In the genomic region with DNA sequence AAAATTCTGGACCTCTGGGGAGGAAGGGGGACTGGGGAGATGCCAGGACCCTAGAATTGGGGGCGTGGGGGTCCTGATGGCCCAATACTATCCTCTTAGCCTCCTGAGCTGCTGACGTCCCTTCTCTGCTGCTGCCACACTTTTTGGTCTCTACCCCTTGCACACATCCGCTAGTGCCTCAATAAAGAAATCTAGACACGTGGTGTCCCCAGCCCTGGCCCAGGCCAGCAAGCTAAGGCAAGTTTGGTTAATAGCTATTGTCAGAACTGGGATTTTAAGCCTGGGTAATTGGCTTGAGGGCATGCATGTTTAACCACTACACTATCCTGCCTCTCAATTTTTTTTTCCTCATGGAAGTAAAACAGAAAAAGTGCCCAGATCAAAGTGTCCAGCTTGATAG, we compare ENCODE assay signal across 8 cellular contexts. TPM values are rescaled to one million over a fixed set of nuclear protein-coding genes. Genes with fewer than 3 reads are reported as not detected.
DNase-seq lines count a peak whose midpoint lies in the region; ATAC-seq and TF ChIP-seq lines count a peak whose summit lies in the region.

No MANE protein-coding gene starts in this region.

- CTCF ChIA-PET in Caco-2 (lab: Charles Lee): no interaction called here

- H3K27ac Mint-ChIP-seq in Caco-2 (ENCODE audit: unreplicated experiment): no peak overlapping the region

- H3K36me3 ChIP-seq in Caco-2 (ENCODE audit: control insufficient read depth, insufficient read depth, low read length): no peaks in the 10 kb centered on the region

- H3K36me3 Mint-ChIP-seq in Caco-2 (ENCODE audit: insufficient read depth, unreplicated experiment): no peaks in the 10 kb centered on the region

- H3K4me3 ChIP-seq in dorsolateral prefrontal cortex: peak overlapping the region in 52 of 59 donors; percentile 3 to 64 (median 45)
- H3K4me3 ChIP-seq in Caco-2 (ENCODE audit: low read depth, low read length): no peak overlapping the region

- H3K27me3 ChIP-seq in dorsolateral prefrontal cortex: no peaks in the 10 kb centered on the region
- H3K27me3 ChIP-seq in Caco-2 (replicated peaks; ENCODE audit: control insufficient read depth, insufficient read depth, low read length): no peaks in the 10 kb centered on the region; the same call in 1 of the 2 replicates

- POLR2A ChIA-PET in Caco-2 (lab: Charles Lee): no interaction called here

- H3K4me1 ChIP-seq in Caco-2: no peaks in the 10 kb centered on the region

- peak overlapping the region in 33 of 59 donors; percentile 3 to 77 (median 61) for H3K27ac ChIP-seq in dorsolateral prefrontal cortex

- peak; percentile 43 for ATAC-seq in GM19035 (IDR thresholded peaks at IDR 0.05; ENCODE audit: unreplicated experiment)

- no peak for DNase-seq in dorsolateral prefrontal cortex
- DNase-seq in stimulated activated CD4-positive, alpha-beta T cell treated with anti-CD3 and anti-CD28 coated beads, Interleukin-1b, Interleukin-23, amount 100 ng/mL, for 4 hours (ENCODE audit: low read depth in 2 of 2): peak; percentile 15 to 36
- no peak for DNase-seq in Caco-2
- DNase-seq in mesenteric fat pad (ENCODE audit: low spot score): no peak
- no peak for DNase-seq in SIG-M5 (lab: John Stamatoyannopoulos, UW)
- DNase-seq in putamen (ENCODE audit: low spot score): no peak

- no peaks in the 10 kb centered on the region for H3K4me1 Mint-ChIP-seq in Caco-2 (ENCODE audit: low read depth, unreplicated experiment)

- peaks cover 4% of the 10 kb centered on the region for H3K9me3 ChIP-seq in Caco-2

- intact Hi-C loops in dorsolateral prefrontal cortex (cut with DNase I) (no loop called here), Caco-2 (cut with micrococcal nuclease; ENCODE audit: unreplicated experiment) (no loop called here)

- peaks cover 21% of the 10 kb centered on the region for H3K9me3 Mint-ChIP-seq in Caco-2 (ENCODE audit: unreplicated experiment)

- peaks cover 17% of the 10 kb centered on the region for H3K27me3 Mint-ChIP-seq in Caco-2 (ENCODE audit: insufficient read depth, unreplicated experiment)

- TF ChIP-seq POLR2A in Raji (IDR thresholded peaks at IDR 0.05; ENCODE audit: insufficient read depth, low read depth, low read length): peak; percentile 65

- H3K4me3 Mint-ChIP-seq in Caco-2 (ENCODE audit: unreplicated experiment): no peak overlapping the region

- BruUV-seq in Caco-2 (replicated peaks; lab: Mats Ljungman, UMichigan): no TSS peak

- TF ChIP-seq CTCF in dorsolateral prefrontal cortex (IDR thresholded peaks at IDR 0.05 in 54 of 56, conservative IDR thresholded peaks at IDR 0.05 in 2 of 56; ENCODE audit: low read depth in 1 of 56, partially characterized antibody in 56 of 56): no peak
- no peak for TF ChIP-seq CTCF in Caco-2 (IDR thresholded peaks at IDR 0.05; ENCODE audit: insufficient read depth in 1 of 2, low read depth in 1 of 2, low read length in 1 of 2, severe bottlenecking in 1 of 2, unreplicated experiment in 1 of 2)

RNA-seq across cellular contexts. Expression of a gene that starts 1.0 kb away (rescaled TPM):
- total RNA-seq in dorsolateral prefrontal cortex (10 to 100 TPM in 6 of 120 experiments, 1 to 10 TPM in 114; 1.4 to 49.9 (median 4.3) TPM), Caco-2 (2022) (0.25 TPM in 1 of 2 replicates, not detected in the other), mesenteric fat pad (36.6 TPM)

RNA-seq across cellular contexts. Expression of a gene that starts 41.0 kb away (rescaled TPM):
- total RNA-seq in dorsolateral prefrontal cortex (10 to 100 TPM in 42 of 120 experiments, 1 to 10 TPM in 78; 3.3 to 72.9 (median 8.5) TPM), Caco-2 (2022) (18.9 and 22.1 TPM in 2 replicates), mesenteric fat pad (34.7 TPM)

Comparison
In these comparisons a context has a peak if more than half of its experiments do, and no peak if none do; other contexts are left out.
1. DNase-seq: peak in stimulated activated CD4-positive, alpha-beta T cell treated with anti-CD3 and anti-CD28 coated beads, Interleukin-1b, Interleukin-23, amount 100 ng/mL, for 4 hours (2 of 2); none in dorsolateral prefrontal cortex (0 of 10), Caco-2 (0 of 2), mesenteric fat pad (single experiment), SIG-M5 (single experiment) and putamen (single experiment).